In the genomic region with DNA sequence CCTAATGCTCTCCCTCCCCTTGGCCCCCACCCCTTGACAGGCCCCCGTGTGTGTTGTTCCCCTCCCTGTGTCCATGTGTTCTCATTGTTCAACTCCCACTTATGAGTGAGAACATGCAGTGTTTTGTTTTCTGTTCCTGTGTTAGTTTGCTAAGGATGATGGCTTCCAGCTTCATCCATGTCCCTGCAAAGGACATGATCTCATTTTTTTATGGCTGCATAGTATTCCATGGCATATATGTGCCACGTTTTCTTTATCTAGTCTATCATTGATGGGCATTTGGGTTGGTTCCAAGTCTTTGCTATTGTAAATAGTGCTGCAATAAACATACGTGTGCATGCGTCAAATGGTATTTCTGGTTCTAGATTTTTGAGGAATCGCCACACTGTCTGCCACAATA, we compare ENCODE assay signal across 1 cellular context.
TF ChIP-seq lines count a peak whose summit lies in the region.

No MANE protein-coding gene starts in this region.

TF ChIP-seq in HEK293, 187 proteins besides CTCF, POLR2A, EP300 and RAD21:
- peak; percentile 96 for TF ChIP-seq ZNF146 (tag by site-specific recombination; IDR thresholded peaks at IDR 0.05)
